29 cellular contexts compared by ENCODE assay signal in the genomic region with DNA sequence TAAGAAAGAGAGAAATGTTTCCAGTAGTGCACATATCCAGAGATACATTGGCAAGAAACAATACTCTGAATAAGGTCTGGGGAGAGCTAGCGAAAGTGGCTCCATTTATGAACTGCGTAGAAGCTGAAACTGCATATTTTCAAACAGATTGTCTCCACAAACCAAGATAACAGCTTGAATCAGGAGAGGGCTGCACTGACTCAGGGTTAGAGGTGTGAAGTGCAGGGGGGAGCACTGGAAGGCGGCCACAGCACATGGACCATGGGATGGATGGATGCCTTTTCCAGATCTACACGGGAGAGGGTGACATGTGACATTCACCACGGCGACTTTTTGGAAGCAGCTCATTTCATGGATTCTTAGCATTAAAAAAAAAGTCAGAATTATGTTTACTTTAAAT.
"Had no signal": no experiment of that assay in that cellular context is flagged by ENCODE, and none has a peak within 500 bp of the region (broad histone marks: within the 10 kb centered on the region; RNA-seq: fewer than 3 reads in every experiment).

No MANE protein-coding gene starts in this region.

- H3K27me3 Mint-ChIP-seq: stimulated activated naive CD8-positive, alpha-beta T cell treated with anti-CD3 and anti-CD28 coated beads, Interleukin-15, amount 100 ng/mL, for 72 hours had no signal

- H3K36me3 Mint-ChIP-seq: mesothelial cell of epicardium had no signal

- H2AFZ ChIP-seq: hepatocyte, neural progenitor cell, parathyroid adenoma had no signal

- ATAC-seq: esophagus mucosa; foreskin keratinocyte; gastroesophageal sphincter; heart left ventricle; left lung; mucosa of descending colon; right lobe of liver; stimulated activated naive CD8-positive, alpha-beta T cell treated with anti-CD3 and anti-CD28 coated beads, Interleukin-15, amount 100 ng/mL, for 72 hours had no signal

- H3K79me2 ChIP-seq: hepatocyte, parathyroid adenoma had no signal

- H3K4me2 ChIP-seq: hepatocyte, neural progenitor cell had no signal

- H3K36me3 ChIP-seq: gastroesophageal sphincter, heart left ventricle, left lung, neural progenitor cell, right lobe of liver, thyroid gland, vagina had no signal

- H3K27ac ChIP-seq: epithelial cell of prostate, foreskin keratinocyte, gastroesophageal sphincter, heart left ventricle, hepatocyte, left lung, neural progenitor cell, parathyroid adenoma, right lobe of liver, thyroid gland, vagina had no signal

- H3K27me3 ChIP-seq: dorsolateral prefrontal cortex, foreskin keratinocyte, gastroesophageal sphincter, heart left ventricle, hepatocyte, left lung, neural progenitor cell, right lobe of liver, thyroid gland, vagina had no signal

- H3K9me3 ChIP-seq: right lobe of liver, thyroid gland, vagina had no signal

- H3K4me1 Mint-ChIP-seq: mesothelial cell of epicardium, naive B cell had no signal

- H3K4me3 ChIP-seq: dorsolateral prefrontal cortex, gastroesophageal sphincter, heart left ventricle, hepatocyte, left lung, mucosa of descending colon, neural progenitor cell, right lobe of liver, thyroid gland, vagina had no signal

- H3K27ac Mint-ChIP-seq: mesothelial cell of epicardium; naive B cell; nephron; neural progenitor cell; progenitor cell of endocrine pancreas; stimulated activated naive CD8-positive, alpha-beta T cell treated with anti-CD3 and anti-CD28 coated beads, Interleukin-15, amount 100 ng/mL, for 72 hours had no signal

- H3K4me3 Mint-ChIP-seq: mesothelial cell of epicardium; naive B cell; nephron; neural progenitor cell; stimulated activated naive CD8-positive, alpha-beta T cell treated with anti-CD3 and anti-CD28 coated beads, Interleukin-15, amount 100 ng/mL, for 72 hours had no signal

- H3K4me1 ChIP-seq: foreskin keratinocyte, gastroesophageal sphincter, heart left ventricle, left lung, neural progenitor cell, parathyroid adenoma, right lobe of liver, thyroid gland, vagina had no signal

- DNase-seq: effector CD4-positive, alpha-beta T cell; foreskin keratinocyte; heart left ventricle; left cardiac atrium; left lung; mesenchymal stem cell; mucosa of descending colon; naive B cell; right lobe of liver; small intestine; stimulated activated CD4-positive, alpha-beta T cell treated with anti-CD3 and anti-CD28 coated beads, Interleukin-12 subunit alpha, Interleukin-12 subunit beta, amount 100 ng/mL, for 4 hours; stimulated activated CD4-positive, alpha-beta T cell treated with anti-CD3 and anti-CD28 coated beads, Interleukin-1b, Interleukin-23, amount 100 ng/mL, for 48 hours; stimulated activated CD4-positive, alpha-beta T cell treated with anti-CD3 and anti-CD28 coated beads, Interleukin-4, amount 100 ng/mL, for 1 hour; stimulated activated CD8-positive, alpha-beta memory T cell treated with anti-CD3 and anti-CD28 coated beads, Interleukin-4, amount 100 ng/mL, for 48 hours; stimulated activated naive CD4-positive, alpha-beta T cell; stimulated activated naive CD8-positive, alpha-beta T cell treated with anti-CD3 and anti-CD28 coated beads, Interleukin-15, amount 100 ng/mL, for 72 hours; thyroid gland; trophoblast cell had no signal

- H3K9ac ChIP-seq: neural progenitor cell, parathyroid adenoma had no signal
